9 cellular contexts compared by ENCODE assay signal in genomic region chr7:130486114-130486962, GRCh38. TPM values are rescaled to one million over a fixed set of nuclear protein-coding genes. Genes with fewer than 3 reads are reported as not detected.
DNase-seq lines count a peak whose midpoint lies in the region; ATAC-seq, FAIRE-seq and TF ChIP-seq lines count a peak whose summit lies in the region.
"Had no signal": no experiment of that assay in that cellular context is flagged by ENCODE, and none has a peak within 500 bp of the region (broad histone marks: within the 10 kb centered on the region; RNA-seq: fewer than 3 reads in every experiment).

No MANE protein-coding gene starts in this region.

- DNase-seq in NAMALWA (ENCODE audit: low spot score), result peak; percentile 28
- peak; percentile 66 for DNase-seq in cerebellar cortex (ENCODE audit: low spot score)
- DNase-seq in left lung, result peak; percentile 84 to 93
- DNase-seq in stimulated activated CD4-positive, alpha-beta T cell treated with anti-CD3 and anti-CD28 coated beads, Interleukin-4, amount 100 ng/mL, for 24 hours, result peak; percentile 57
- no peak for DNase-seq in urothelium cell line (ENCODE audit: low spot score)

- peak; percentile 64 to 86 for TF ChIP-seq CTCF in left lung (IDR thresholded peaks at IDR 0.05)

- peak overlapping the region; percentile 50 to 57 for H3K4me3 ChIP-seq in left lung

- H3K27ac ChIP-seq in left lung, result peak overlapping the region in 1 of 2 donors; percentile 38

- no peak for FAIRE-seq in urothelium cell line (lab: Jason Lieb, UNC)
- FAIRE-seq: endometrium had no signal

- H3K36me3 ChIP-seq in left lung, result no peaks in the 10 kb centered on the region

- H3K4me1 ChIP-seq in left lung, result peaks cover 6 to 21% of the 10 kb centered on the region in 2 donors

- no peaks in the 10 kb centered on the region for H3K9me3 ChIP-seq in left lung

- ATAC-seq in GM18502 (IDR thresholded peaks at IDR 0.05; ENCODE audit: poor library complexity, unreplicated experiment) (peak; percentile 61), left lung (peak; percentile 94), HG02763 (IDR thresholded peaks at IDR 0.05; ENCODE audit: unreplicated experiment) (no peak)
- peak; percentile 63 to 82 for ATAC-seq in activated CD4-positive, CD25-positive, alpha-beta regulatory T cell treated with anti-CD3 and anti-CD28 coated beads, Interleukin-2, amount 50 U/mL, for 24 hours

- peaks cover 0 to 36% of the 10 kb centered on the region in 2 donors for H3K27me3 ChIP-seq in left lung

- intact Hi-C loops in left lung (cut with DNase I), result no loop called here

RNA-seq across cellular contexts. Expression of gene MEST, which starts 5.5 kb away (rescaled TPM):
- total RNA-seq in left lung, result 100 to 1,000 TPM; 101 to 104 TPM

RNA-seq across cellular contexts. Expression of gene CEP41, which starts 45.5 kb away (rescaled TPM):
- total RNA-seq in left lung, result 10 to 100 TPM; 12.4 to 16.0 TPM
